In the genomic region with DNA sequence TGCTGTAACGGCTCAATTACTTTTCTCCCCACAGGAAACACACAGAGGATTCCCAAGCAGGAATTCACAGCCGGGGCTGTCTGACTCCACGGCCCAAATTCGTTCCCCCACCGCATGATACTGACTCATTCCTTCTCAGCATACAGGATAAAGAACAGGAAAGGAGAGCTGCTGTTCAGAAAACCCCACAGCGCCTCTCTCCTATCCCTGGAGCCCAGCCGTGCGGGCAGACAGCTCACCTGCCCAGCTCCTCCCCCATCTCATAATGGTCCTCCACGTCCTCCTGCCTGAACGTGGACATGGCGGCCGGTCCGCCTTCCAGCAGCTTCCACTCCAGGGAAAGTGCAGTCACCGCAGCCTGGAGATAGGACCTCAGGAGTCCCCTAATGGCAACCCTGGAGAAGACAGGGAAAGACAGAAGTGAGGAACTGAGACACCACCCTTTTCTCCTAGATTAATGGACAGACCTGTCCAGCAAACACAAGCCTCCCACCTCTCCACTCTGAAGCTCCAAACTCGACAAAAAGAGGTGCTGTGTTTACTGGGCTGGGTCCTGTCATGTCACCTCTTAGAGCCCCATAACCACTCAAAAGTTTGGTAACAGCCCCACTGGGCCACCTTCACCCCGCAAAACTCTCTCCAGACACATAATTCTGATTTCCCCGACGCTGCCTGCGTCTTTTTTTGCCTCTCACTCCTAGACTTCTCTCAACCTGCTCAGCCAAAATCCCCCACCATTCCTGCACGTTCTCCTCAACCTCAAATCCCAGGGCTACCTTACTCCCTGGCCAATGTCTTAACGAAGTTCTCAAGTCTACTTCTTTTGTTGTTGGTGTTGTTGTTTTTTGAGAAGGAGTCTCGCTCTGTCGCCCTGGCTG, we compare ENCODE assay signal across 8 cellular contexts. TPM values are rescaled to one million over a fixed set of nuclear protein-coding genes. Genes with fewer than 3 reads are reported as not detected.
A peak's percentile ranks its signal among the peaks of the same experiment; 100 is the strongest.
DNase-seq lines count a peak whose midpoint lies in the region; ATAC-seq and TF ChIP-seq lines count a peak whose summit lies in the region.

No MANE protein-coding gene starts in this region.

- peak; percentile 24 for TF ChIP-seq CTCF in cardiac muscle cell (IDR thresholded peaks at IDR 0.05; ENCODE audit: low read depth, low read length)
- TF ChIP-seq CTCF in retinal pigment epithelial cell (conservative IDR thresholded peaks at IDR 0.05; ENCODE audit: low read depth, low read length): peak; percentile 33

- peak; percentile 51 for DNase-seq in Right ventricle myocardium inferior (ENCODE audit: missing footprints)
- no peak for DNase-seq in cardiac septum (ENCODE audit: low spot score)
- no peak for DNase-seq in activated CD4-positive, alpha-beta memory T cell treated with anti-CD3 and anti-CD28 coated beads, Interleukin-2, amount 10 ng/mL, durations not matched to agents 7 days and 5 days
- peak; percentile 63 to 85 for DNase-seq in cardiac muscle cell (ENCODE audit: low read depth in 1 of 2, low spot score in 1 of 2)
- no peak for DNase-seq in retinal pigment epithelial cell (ENCODE audit: low read depth)

- no peaks in the 10 kb centered on the region for H3K9me3 Mint-ChIP-seq in activated CD4-positive, alpha-beta memory T cell treated with anti-CD3 and anti-CD28 coated beads, Interleukin-2, amount 10 ng/mL, durations not matched to agents 7 days and 5 days

- peaks cover 29% of the 10 kb centered on the region for H3K4me1 Mint-ChIP-seq in activated CD4-positive, alpha-beta memory T cell treated with anti-CD3 and anti-CD28 coated beads, Interleukin-2, amount 10 ng/mL, durations not matched to agents 7 days and 5 days

- no peaks in the 10 kb centered on the region for H3K9me3 ChIP-seq in cardiac muscle cell (ENCODE audit: low read depth)

- H3K36me3 ChIP-seq in cardiac muscle cell: peaks cover 38% of the 10 kb centered on the region

- CTCF ChIA-PET in activated CD4-positive, alpha-beta memory T cell treated with anti-CD3 and anti-CD28 coated beads, Interleukin-2, amount 10 ng/mL, durations not matched to agents 7 days and 5 days (lab: Charles Lee): interaction anchor here (0.6 to 1.8 kb wide), 3 partner anchors 9 to 18 kb away, joined by 3 to 6 read pairs (median 4); a partner anchor contains a TSS

- intact Hi-C loops in Right ventricle myocardium inferior (cut with DNase I): loop anchor here (2.0 to 10.0 kb wide), 3 partner anchors 15 to 205 kb away; a partner anchor contains a TSS
- intact Hi-C loops in cardiac septum (cut with DNase I): loop anchor here (2.0 to 5.0 kb wide), 3 partner anchors 15 to 37 kb away; a partner anchor contains a TSS

- ATAC-seq in Right ventricle myocardium inferior (no peak), HG03139 (IDR thresholded peaks at IDR 0.05; ENCODE audit: unreplicated experiment) (no peak), GM21515 (IDR thresholded peaks at IDR 0.05; ENCODE audit: unreplicated experiment) (no peak), HG02588 (IDR thresholded peaks at IDR 0.05; ENCODE audit: unreplicated experiment) (no peak)

- peak overlapping the region; percentile 89 for H3K4me3 ChIP-seq in cardiac muscle cell
- H3K4me3 ChIP-seq in retinal pigment epithelial cell (ENCODE audit: low read length): peak overlapping the region; percentile 95

- H3K4me1 ChIP-seq in cardiac muscle cell (ENCODE audit: low read depth): peaks cover 23% of the 10 kb centered on the region

- peak overlapping the region; percentile 99 for H3K27ac ChIP-seq in cardiac muscle cell

- H3K36me3 Mint-ChIP-seq in activated CD4-positive, alpha-beta memory T cell treated with anti-CD3 and anti-CD28 coated beads, Interleukin-2, amount 10 ng/mL, durations not matched to agents 7 days and 5 days (ENCODE audit: low read depth): peaks cover 32% of the 10 kb centered on the region

- peak overlapping the region; percentile 77 for H3K27ac Mint-ChIP-seq in activated CD4-positive, alpha-beta memory T cell treated with anti-CD3 and anti-CD28 coated beads, Interleukin-2, amount 10 ng/mL, durations not matched to agents 7 days and 5 days

- H3K4me3 Mint-ChIP-seq in activated CD4-positive, alpha-beta memory T cell treated with anti-CD3 and anti-CD28 coated beads, Interleukin-2, amount 10 ng/mL, durations not matched to agents 7 days and 5 days: peak overlapping the region; percentile 90

- POLR2A ChIA-PET in activated CD4-positive, alpha-beta memory T cell treated with anti-CD3 and anti-CD28 coated beads, Interleukin-2, amount 10 ng/mL, durations not matched to agents 7 days and 5 days (lab: Charles Lee): interaction anchor here (0.6 to 5.4 kb wide), 2 partner anchors 13 to 55 kb away, joined by 3 to 122 read pairs; a partner anchor contains a TSS

- H3K27me3 Mint-ChIP-seq in activated CD4-positive, alpha-beta memory T cell treated with anti-CD3 and anti-CD28 coated beads, Interleukin-2, amount 10 ng/mL, durations not matched to agents 7 days and 5 days: no peaks in the 10 kb centered on the region

- H3K27me3 ChIP-seq in cardiac muscle cell: no peaks in the 10 kb centered on the region

RNA-seq across cellular contexts. Expression of a gene that starts 1.2 kb away (rescaled TPM):
- total RNA-seq in Right ventricle myocardium inferior (67.5 TPM), cardiac septum (180 TPM), cardiac muscle cell (133 and 157 TPM in 2 replicates)
- 10 to 100 TPM; 41.3 to 42.7 TPM for total RNA-seq in activated CD4-positive, alpha-beta memory T cell treated with anti-CD3 and anti-CD28 coated beads, Interleukin-2, amount 10 ng/mL, durations not matched to agents 7 days and 5 days
- 72.1 and 90.2 TPM in 2 replicates for polyA plus RNA-seq in cardiac muscle cell

RNA-seq across cellular contexts. Expression of a gene that starts 15.6 kb away (rescaled TPM):
- total RNA-seq in Right ventricle myocardium inferior (2,154 TPM), cardiac septum (1,625 TPM), cardiac muscle cell (2,213 and 2,849 TPM in 2 replicates)
- total RNA-seq in activated CD4-positive, alpha-beta memory T cell treated with anti-CD3 and anti-CD28 coated beads, Interleukin-2, amount 10 ng/mL, durations not matched to agents 7 days and 5 days: 1,000 to 10,000 TPM; 1,543 to 1,592 TPM
- polyA plus RNA-seq in cardiac muscle cell: 316 and 530 TPM in 2 replicates

RNA-seq across cellular contexts. Expression of a gene that starts 36.8 kb away (rescaled TPM):
- total RNA-seq in Right ventricle myocardium inferior: 627 TPM
- total RNA-seq in cardiac septum: 568 TPM
- total RNA-seq in activated CD4-positive, alpha-beta memory T cell treated with anti-CD3 and anti-CD28 coated beads, Interleukin-2, amount 10 ng/mL, durations not matched to agents 7 days and 5 days: not detected
- total RNA-seq in cardiac muscle cell: 32.9 and 46.5 TPM in 2 replicates
- polyA plus RNA-seq in cardiac muscle cell: 34.3 and 39.4 TPM in 2 replicates

RNA-seq across cellular contexts. Expression of a gene that starts 37.9 kb away (rescaled TPM):
- 16.1 TPM for total RNA-seq in Right ventricle myocardium inferior
- 18.4 TPM for total RNA-seq in cardiac septum
- 10 to 100 TPM; 28.6 to 33.2 TPM for total RNA-seq in activated CD4-positive, alpha-beta memory T cell treated with anti-CD3 and anti-CD28 coated beads, Interleukin-2, amount 10 ng/mL, durations not matched to agents 7 days and 5 days
- 32.6 and 35.4 TPM in 2 replicates for total RNA-seq in cardiac muscle cell
- polyA plus RNA-seq in cardiac muscle cell: 9.6 and 11.3 TPM in 2 replicates

Comparison
In these comparisons a context has a peak if more than half of its experiments do, and no peak if none do; other contexts are left out.
1. DNase-seq: peak in Right ventricle myocardium inferior (single experiment) and cardiac muscle cell (2 of 2); none in cardiac septum (single experiment), activated CD4-positive, alpha-beta memory T cell treated with anti-CD3 and anti-CD28 coated beads, Interleukin-2, amount 10 ng/mL, durations not matched to agents 7 days and 5 days (single experiment) and retinal pigment epithelial cell (single experiment).
2. RNA of a gene that starts 36.8 kb away (total RNA-seq): 627 TPM in Right ventricle myocardium inferior (single experiment), 568 TPM in cardiac septum (single experiment) and 32.9 to 46.5 TPM in cardiac muscle cell; not detected in activated CD4-positive, alpha-beta memory T cell treated with anti-CD3 and anti-CD28 coated beads, Interleukin-2, amount 10 ng/mL, durations not matched to agents 7 days and 5 days; every median in the first group is over 10 times any median in the second.